In the genomic region with DNA sequence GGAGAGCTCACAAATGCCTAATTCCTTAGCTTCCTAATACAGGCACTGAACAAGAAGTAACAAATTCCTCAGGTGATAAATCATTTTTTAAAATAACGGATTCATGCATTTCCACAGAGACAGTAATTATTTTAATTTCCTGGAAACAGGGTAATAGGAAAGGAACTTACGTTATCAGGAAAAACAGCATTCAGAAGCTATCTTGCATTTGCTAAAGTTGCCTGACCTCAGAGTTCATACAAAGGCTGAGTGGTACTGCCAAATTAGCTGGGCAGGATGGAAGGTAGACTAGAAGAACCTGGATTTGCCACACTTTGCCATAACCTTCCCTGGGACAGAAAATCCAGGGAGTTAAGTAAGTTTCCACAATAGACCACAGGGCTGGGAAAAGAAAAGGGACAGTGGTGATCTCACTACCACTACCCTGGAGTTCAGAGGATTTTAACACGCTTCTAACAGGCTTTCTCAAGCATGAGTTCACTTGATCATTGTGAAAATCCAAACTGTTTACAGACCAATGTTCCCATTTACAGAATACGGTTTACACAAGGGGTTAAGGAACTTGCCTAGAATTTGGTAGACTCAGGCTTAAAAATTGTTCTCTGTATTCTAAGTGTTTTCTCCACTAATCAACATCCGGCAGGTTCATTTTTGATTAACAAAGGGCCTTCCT, we compare ENCODE assay signal across 15 cellular contexts. TPM values are rescaled to one million over a fixed set of nuclear protein-coding genes. Genes with fewer than 3 reads are reported as not detected.
A peak's percentile ranks its signal among the peaks of the same experiment; 100 is the strongest.
DNase-seq lines count a peak whose midpoint lies in the region; ATAC-seq, FAIRE-seq and TF ChIP-seq lines count a peak whose summit lies in the region.
"Had no signal": no experiment of that assay in that cellular context is flagged by ENCODE, and none has a peak within 500 bp of the region (broad histone marks: within the 10 kb centered on the region; RNA-seq: fewer than 3 reads in every experiment).

No MANE protein-coding gene starts in this region.

- peaks cover 6 to 14% of the 10 kb centered on the region in 2 donors for H3K4me1 Mint-ChIP-seq in stimulated activated naive B cell treated with anti-CD40 and anti-IgM and Interleukin-4, amounts not matched to agents 10 μg/mL and 1 μg/mL and 100 μg/mL, for 72 hours

- DNase-seq in SJSA1 (ENCODE audit: low read depth in 1 of 2, low spot score in 2 of 2) = no peak
- DNase-seq in esophagus muscularis mucosa (ENCODE audit: extremely low spot score) = peak; percentile 7
- no peak for DNase-seq in lung (ENCODE audit: low spot score)
- no peak for DNase-seq in thyroid gland
- no peak for DNase-seq in stimulated activated naive B cell treated with anti-CD40 and anti-IgM and Interleukin-4, amounts not matched to agents 10 μg/mL and 1 μg/mL and 100 μg/mL, for 72 hours
- no peak for DNase-seq in AG20443 (ENCODE audit: low spot score)
- no peak for DNase-seq in GM19239 (ENCODE audit: insufficient read length, low spot score)
- DNase-seq: activated T-cell treated with anti-CD3 and anti-CD28 coated beads, Interleukin-2, amount 50 U/mL, for 4 hours; SJCRH30; stimulated activated CD4-positive, alpha-beta T cell treated with anti-CD3 and anti-CD28 coated beads, Interleukin-4, amount 100 ng/mL, for 24 hours; stimulated activated naive CD8-positive, alpha-beta T cell treated with anti-CD3 and anti-CD28 coated beads, Interleukin-15, Interleukin-2, amounts not matched to agents 100 U/mL and 50 U/mL, for 24 hours had no signal

- TF ChIP-seq EP300 in esophagus muscularis mucosa (IDR thresholded peaks at IDR 0.05) = peak; percentile 20

- 49% methylated on average over 5 of the region's 5 CpGs for WGBS in esophagus muscularis mucosa
- WGBS in lung, 2 donors = 46 to 59% methylated on average over 5 of the region's 5 CpGs
- WGBS in thyroid gland, 2 donors = 71 to 78% methylated on average over 5 of the region's 5 CpGs

- H3K27ac Mint-ChIP-seq in stimulated activated naive B cell treated with anti-CD40 and anti-IgM and Interleukin-4, amounts not matched to agents 10 μg/mL and 1 μg/mL and 100 μg/mL, for 72 hours = no peak overlapping the region

- FAIRE-seq in GM19239 (lab: Jason Lieb, UNC) = no peak

- H3K9me3 ChIP-seq in SJSA1 (replicated peaks) (no peaks in the 10 kb centered on the region), esophagus muscularis mucosa (no peaks in the 10 kb centered on the region), lung (ENCODE audit: control insufficient read depth in 2 of 2, insufficient read depth in 1 of 2, low read length in 1 of 2) (no peaks in the 10 kb centered on the region), thyroid gland (no peaks in the 10 kb centered on the region)
- H3K9me3 ChIP-seq: SJCRH30 had no signal

- H3K4me3 Mint-ChIP-seq in stimulated activated naive B cell treated with anti-CD40 and anti-IgM and Interleukin-4, amounts not matched to agents 10 μg/mL and 1 μg/mL and 100 μg/mL, for 72 hours = no peak overlapping the region
- H3K4me3 Mint-ChIP-seq: activated T-cell treated with anti-CD3 and anti-CD28 coated beads, Interleukin-2, amount 50 U/mL, for 4 hours; brain had no signal

- H3K4me1 ChIP-seq in SJSA1 (replicated peaks) (peaks cover 60% of the 10 kb centered on the region), esophagus muscularis mucosa (peaks cover 75 to 90% (median 89%) of the 10 kb centered on the region in 4 donors), lung (ENCODE audit: control insufficient read depth in 2 of 2, insufficient read depth in 2 of 2, low read length in 2 of 2) (peaks cover 13 to 32% of the 10 kb centered on the region in 2 donors), thyroid gland (peaks cover 29 to 59% of the 10 kb centered on the region in 2 donors)
- H3K4me1 ChIP-seq: SJCRH30 had no signal

- no peaks in the 10 kb centered on the region for H3K27me3 Mint-ChIP-seq in stimulated activated naive B cell treated with anti-CD40 and anti-IgM and Interleukin-4, amounts not matched to agents 10 μg/mL and 1 μg/mL and 100 μg/mL, for 72 hours
- H3K27me3 Mint-ChIP-seq: brain had no signal

- H3K27me3 ChIP-seq in SJSA1 (replicated peaks) = no peaks in the 10 kb centered on the region
- no peaks in the 10 kb centered on the region for H3K27me3 ChIP-seq in esophagus muscularis mucosa
- no peaks in the 10 kb centered on the region for H3K27me3 ChIP-seq in lung (ENCODE audit: control insufficient read depth, insufficient read depth)
- H3K27me3 ChIP-seq in thyroid gland = no peaks in the 10 kb centered on the region
- H3K27me3 ChIP-seq: SJCRH30 had no signal

- H3K36me3 ChIP-seq in SJSA1 = 0 out of 2 replicates have a peak, but pooled peaks cover 6% of the 10 kb centered on the region
- no peaks in the 10 kb centered on the region for H3K36me3 ChIP-seq in esophagus muscularis mucosa
- H3K36me3 ChIP-seq in lung (ENCODE audit: control insufficient read depth in 2 of 2, insufficient read depth in 2 of 2, low read length in 2 of 2) = no peaks in the 10 kb centered on the region
- no peaks in the 10 kb centered on the region for H3K36me3 ChIP-seq in thyroid gland
- H3K36me3 ChIP-seq: SJCRH30 had no signal

- no peaks in the 10 kb centered on the region for H3K9me3 Mint-ChIP-seq in stimulated activated naive B cell treated with anti-CD40 and anti-IgM and Interleukin-4, amounts not matched to agents 10 μg/mL and 1 μg/mL and 100 μg/mL, for 72 hours
- H3K9me3 Mint-ChIP-seq: activated T-cell treated with anti-CD3 and anti-CD28 coated beads, Interleukin-2, amount 50 U/mL, for 4 hours; brain had no signal

- no peak overlapping the region for H3K4me3 ChIP-seq in SJSA1
- H3K4me3 ChIP-seq in esophagus muscularis mucosa = no peak overlapping the region
- H3K4me3 ChIP-seq in lung = no peak overlapping the region
- no peak overlapping the region for H3K4me3 ChIP-seq in thyroid gland (replicated peaks in 1 of 3)
- H3K4me3 ChIP-seq: SJCRH30 had no signal

- intact Hi-C loops in esophagus muscularis mucosa (cut with DNase I) (no loop called here), thyroid gland (cut with DNase I) (no loop called here)

- TF ChIP-seq CTCF in esophagus muscularis mucosa (IDR thresholded peaks at IDR 0.05) (no peak), lung (IDR thresholded peaks at IDR 0.05; ENCODE audit: control extremely low read depth, extremely low read depth) (no peak), thyroid gland (IDR thresholded peaks at IDR 0.05) (no peak)

- TF ChIP-seq POLR2A in esophagus muscularis mucosa (IDR thresholded peaks at IDR 0.05; ENCODE audit: low read depth) (no peak), thyroid gland (IDR thresholded peaks at IDR 0.05) (no peak)

- ATAC-seq in lung (ENCODE audit: insufficient read depth, low FRiP score) (no peak), HG03442 (IDR thresholded peaks at IDR 0.05; ENCODE audit: unreplicated experiment) (no peak)
- ATAC-seq in stimulated activated naive B cell treated with anti-CD40 and anti-IgM and Interleukin-4, amounts not matched to agents 10 μg/mL and 1 μg/mL and 100 μg/mL, for 72 hours (replicated peaks) = no peak
- ATAC-seq: activated CD4-positive, CD25-positive, alpha-beta regulatory T cell treated with anti-CD3 and anti-CD28 coated beads, Interleukin-2, amount 50 U/mL, for 24 hours; activated T-cell treated with anti-CD3 and anti-CD28 coated beads, Interleukin-2, amount 50 U/mL, for 4 hours; esophagus mucosa; stimulated activated naive CD8-positive, alpha-beta T cell treated with anti-CD3 and anti-CD28 coated beads, Interleukin-15, Interleukin-2, amounts not matched to agents 100 U/mL and 50 U/mL, for 24 hours had no signal

- H3K36me3 Mint-ChIP-seq in stimulated activated naive B cell treated with anti-CD40 and anti-IgM and Interleukin-4, amounts not matched to agents 10 μg/mL and 1 μg/mL and 100 μg/mL, for 72 hours = no peaks in the 10 kb centered on the region

- peak overlapping the region; percentile 95 for H3K27ac ChIP-seq in SJSA1
- H3K27ac ChIP-seq in esophagus muscularis mucosa (replicated peaks in 1 of 4) = peak overlapping the region; percentile 54 to 81 (median 70)
- H3K27ac ChIP-seq in lung (ENCODE audit: low read depth in 1 of 2, low read length in 1 of 2) = peak overlapping the region; percentile 26 to 63
- peak overlapping the region in 2 of 3 donors; percentile 72 to 76 for H3K27ac ChIP-seq in thyroid gland
- H3K27ac ChIP-seq: SJCRH30 had no signal

RNA-seq across cellular contexts. Expression of a gene that starts 57.0 kb away (rescaled TPM):
- total RNA-seq in SJSA1 (2014; rRNA removed; shearing (Covaris generic)) = 31.5 and 52.7 TPM in 2 replicates
- total RNA-seq in esophagus muscularis mucosa = 10 to 100 TPM; 63.8 to 86.3 (median 78.2) TPM
- 10 to 100 TPM; 46.2 to 97.4 TPM for total RNA-seq in lung
- polyA plus RNA-seq in lung = 10 to 100 TPM; 14.2 to 17.2 TPM
- total RNA-seq in thyroid gland = 10 to 100 TPM; 40.7 to 79.8 (median 66.4) TPM

Comparison
In these comparisons a context has a peak if more than half of its experiments do, and no peak if none do; other contexts are left out.
1. H3K27ac ChIP-seq: peak in every context shown above with its lines; median percentile 95 in SJSA1; 74 in thyroid gland; 70 in esophagus muscularis mucosa; 44 in lung.